In genomic region chr13:80339841-80340642, GRCh38 we compare ENCODE assay signal across 8 cellular contexts. TPM values are rescaled to one million over a fixed set of nuclear protein-coding genes. Genes with fewer than 3 reads are reported as not detected.
DNase-seq lines count a peak whose midpoint lies in the region; ATAC-seq and TF ChIP-seq lines count a peak whose summit lies in the region.

No MANE protein-coding gene starts in this region.

- H3K27me3 ChIP-seq in H7 (ENCODE audit: control insufficient read depth, insufficient read depth, low read length): no peaks in the 10 kb centered on the region; the same call in 1 of the 2 replicates

- H3K36me3 ChIP-seq in H7 (replicated peaks; ENCODE audit: control insufficient read depth, insufficient read depth, low read length): peaks cover 14% of the 10 kb centered on the region

- peak overlapping the region; percentile 94 for H3K27ac ChIP-seq in caudate nucleus (ENCODE audit: low read depth, low read length)

- peak overlapping the region; percentile 100 for H3K4me3 ChIP-seq in H7 (ENCODE audit: insufficient read depth, low read depth, low read length)

- peak; percentile 16 for ATAC-seq in stimulated activated naive CD8-positive, alpha-beta T cell treated with anti-CD3 and anti-CD28 coated beads, Interleukin-15, Interleukin-2, amounts not matched to agents 100 U/mL and 50 U/mL, for 24 hours

- DNase-seq in Daoy (ENCODE audit: low read depth) (peak; percentile 53), H7 (peak; percentile 57), caudate nucleus (lab: John Stamatoyannopoulos, UW) (peak in 47 of 61 donors; percentile 5 to 85 (median 45)), kidney tubule cell (ENCODE audit: low spot score) (peak; percentile 64), NCI-H1436 treated with DMSO at 0.1 percent for 48 hours (lab: John Stamatoyannopoulos, UW) (no peak)
- DNase-seq in stimulated activated naive CD8-positive, alpha-beta T cell treated with anti-CD3 and anti-CD28 coated beads, Interleukin-15, Interleukin-2, amounts not matched to agents 100 U/mL and 50 U/mL, for 24 hours: peak; percentile 20
- DNase-seq in activated CD4-positive, CD25-positive, alpha-beta regulatory T cell (lab: John Stamatoyannopoulos, UW): no peak

TF ChIP-seq in PFSK-1, 5 proteins besides CTCF, POLR2A, EP300 and RAD21:
- TF ChIP-seq POLR2AphosphoS5 (IDR thresholded peaks at IDR 0.05; ENCODE audit: low read depth, low read length): no peak
- no peak for TF ChIP-seq TAF1 (IDR thresholded peaks at IDR 0.05; ENCODE audit: borderline replicate concordance, insufficient read depth, low read length)
- TF ChIP-seq SIN3A (IDR thresholded peaks at IDR 0.05; ENCODE audit: borderline replicate concordance, insufficient read depth, low read length): peak; percentile 68; the same call in 1 of the 2 replicates
- no peak for TF ChIP-seq REST (IDR thresholded peaks at IDR 0.05; ENCODE audit: insufficient read depth in 1 of 2, low read depth in 2 of 2, low read length in 2 of 2)
- TF ChIP-seq FOXP2 (optimal IDR thresholded peaks at IDR 0.05; ENCODE audit: borderline replicate concordance, extremely low read depth, extremely low read length, insufficient read depth): no peak

RNA-seq across cellular contexts. Expression of gene SPRY2, which starts 0.9 kb away (rescaled TPM):
- total RNA-seq in Daoy (2014; rRNA removed; shearing (Covaris generic)): 6.6 and 7.3 TPM in 2 replicates
- total RNA-seq in H7 (2014; rRNA removed; shearing (Covaris generic)): 58.5 and 60.6 TPM in 2 replicates
- 51.6 TPM for polyA plus RNA-seq in PFSK-1 (2012; ENCODE audit: insufficient read length, low read depth)

Comparison
In these comparisons a context has a peak if more than half of its experiments do, and no peak if none do; other contexts are left out.
1. DNase-seq: peak in Daoy (single experiment), H7 (single experiment), caudate nucleus (47 of 61), kidney tubule cell (single experiment) and stimulated activated naive CD8-positive, alpha-beta T cell treated with anti-CD3 and anti-CD28 coated beads, Interleukin-15, Interleukin-2, amounts not matched to agents 100 U/mL and 50 U/mL, for 24 hours (single experiment); none in activated CD4-positive, CD25-positive, alpha-beta regulatory T cell (0 of 4) and NCI-H1436 treated with DMSO at 0.1 percent for 48 hours (single experiment).